ENCODE assay signal across 9 cellular contexts in the genomic region with DNA sequence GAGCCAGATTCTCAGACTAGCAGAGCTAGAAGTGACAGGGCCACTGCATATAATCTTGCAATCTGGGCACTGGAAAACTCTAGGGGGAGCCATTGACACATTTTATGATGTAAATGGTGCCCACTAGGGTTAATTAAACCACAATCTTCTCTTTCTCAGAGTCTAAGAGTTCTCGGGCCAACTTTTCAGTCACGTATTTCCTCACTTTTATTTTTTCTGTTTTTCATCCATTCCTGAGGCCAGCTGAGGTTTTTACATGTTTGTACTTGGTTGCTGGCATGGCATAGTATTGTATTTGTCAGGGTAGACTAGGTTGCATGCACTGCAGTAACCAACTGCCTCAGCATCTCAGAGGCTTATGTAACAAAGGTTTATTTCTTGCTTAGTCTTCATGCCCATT.
DNase-seq lines count a peak whose midpoint lies in the region; ATAC-seq and TF ChIP-seq lines count a peak whose summit lies in the region.
"Had no signal": no experiment of that assay in that cellular context is flagged by ENCODE, and none has a peak within 500 bp of the region (broad histone marks: within the 10 kb centered on the region; RNA-seq: fewer than 3 reads in every experiment).

No MANE protein-coding gene starts in this region.

- H2AFZ ChIP-seq in GM23338 = no peak overlapping the region

- H3K79me2 ChIP-seq in GM23338 (replicated peaks; ENCODE audit: insufficient read depth) = no peaks in the 10 kb centered on the region

- no peak overlapping the region for H3K27ac ChIP-seq in GM23338 (ENCODE audit: low read depth)

- no peaks in the 10 kb centered on the region for H3K9me2 ChIP-seq in GM23338 (ENCODE audit: insufficient read depth)

- ATAC-seq in GM23338 (peak; percentile 95), GM18502 (IDR thresholded peaks at IDR 0.05; ENCODE audit: poor library complexity, unreplicated experiment) (no peak)

- no peak overlapping the region for H3K27ac Mint-ChIP-seq in GM23338
- H3K27ac Mint-ChIP-seq in brain = no peak overlapping the region

- H3K4me3 Mint-ChIP-seq in GM23338 (no peak overlapping the region), brain (no peak overlapping the region)
- H3K4me3 Mint-ChIP-seq: central memory CD8-positive, alpha-beta T cell had no signal

- H3K4me1 Mint-ChIP-seq in GM23338 (peaks cover 2% of the 10 kb centered on the region), brain (peaks cover 34% of the 10 kb centered on the region)
- H3K4me1 Mint-ChIP-seq: central memory CD8-positive, alpha-beta T cell had no signal

- no peaks in the 10 kb centered on the region for H3K27me3 ChIP-seq in GM23338 (ENCODE audit: insufficient read depth)

- peaks cover 10% of the 10 kb centered on the region; the same call in 2 of the 3 replicates for H3K36me3 Mint-ChIP-seq in GM23338 (ENCODE audit: low read depth)
- H3K36me3 Mint-ChIP-seq in brain = no peaks in the 10 kb centered on the region

- no peaks in the 10 kb centered on the region for H3K4me1 ChIP-seq in GM23338 (ENCODE audit: insufficient read depth)

- DNase-seq in AG08396 (ENCODE audit: low spot score) (peak; percentile 4), GM23338 (ENCODE audit: low spot score) (peak; percentile 83), NCI-H446 treated with DMSO at 0.1 percent for 48 hours (lab: John Stamatoyannopoulos, UW) (peak; percentile 70), mucosa of gallbladder (ENCODE audit: low spot score) (peak; percentile 31), GOT3 (lab: John Stamatoyannopoulos, UW) (no peak)
- DNase-seq in stimulated activated CD4-positive, alpha-beta T cell treated with anti-CD3 and anti-CD28 coated beads, Interleukin-12 subunit alpha, Interleukin-12 subunit beta, amount 100 ng/mL, for 4 hours = no peak

- no peaks in the 10 kb centered on the region for H3F3A ChIP-seq in GM23338 (replicated peaks; ENCODE audit: low read depth)

- TF ChIP-seq CTCF in GM23338 (conservative IDR thresholded peaks at IDR 0.05; ENCODE audit: low read depth in 2 of 2) (peak; percentile 76 to 82), brain (conservative IDR thresholded peaks at IDR 0.05) (peak; percentile 43 to 70)

- peaks cover 5% of the 10 kb centered on the region; the same call in 1 of the 2 replicates for H3K36me3 ChIP-seq in GM23338 (ENCODE audit: insufficient read depth)

- no peak overlapping the region for H3K4me3 ChIP-seq in GM23338

- no peak overlapping the region for H3K4me2 ChIP-seq in GM23338

- H3K9me3 Mint-ChIP-seq in GM23338 (peaks cover 10% of the 10 kb centered on the region), brain (peaks cover 0 to 17% (median 7%) of the 10 kb centered on the region in 5 experiments)
- H3K9me3 Mint-ChIP-seq: central memory CD8-positive, alpha-beta T cell had no signal

- no peaks in the 10 kb centered on the region for H4K20me1 ChIP-seq in GM23338 (replicated peaks; ENCODE audit: insufficient read depth)

- peaks cover 5% of the 10 kb centered on the region for H3K27me3 Mint-ChIP-seq in GM23338 (ENCODE audit: insufficient read depth, low read depth, poor library complexity)
- peaks cover 15% of the 10 kb centered on the region for H3K27me3 Mint-ChIP-seq in brain

TF ChIP-seq in GM23338, 12 proteins besides CTCF, POLR2A, EP300 and RAD21:
- TF ChIP-seq POLR2AphosphoS5 (IDR thresholded peaks at IDR 0.05; ENCODE audit: low read depth) (no peak), STAT1 (IDR thresholded peaks at IDR 0.05; ENCODE audit: unreplicated experiment) (no peak), EZH2phosphoT487 (IDR thresholded peaks at IDR 0.05; ENCODE audit: unreplicated experiment) (no peak), ZNF114 (CRISPR knock-in tag; IDR thresholded peaks at IDR 0.05) (no peak), CREB1 (CRISPR knock-in tag; IDR thresholded peaks at IDR 0.05; ENCODE audit: low read depth) (no peak)
- TF ChIP-seq, protein P1, sequence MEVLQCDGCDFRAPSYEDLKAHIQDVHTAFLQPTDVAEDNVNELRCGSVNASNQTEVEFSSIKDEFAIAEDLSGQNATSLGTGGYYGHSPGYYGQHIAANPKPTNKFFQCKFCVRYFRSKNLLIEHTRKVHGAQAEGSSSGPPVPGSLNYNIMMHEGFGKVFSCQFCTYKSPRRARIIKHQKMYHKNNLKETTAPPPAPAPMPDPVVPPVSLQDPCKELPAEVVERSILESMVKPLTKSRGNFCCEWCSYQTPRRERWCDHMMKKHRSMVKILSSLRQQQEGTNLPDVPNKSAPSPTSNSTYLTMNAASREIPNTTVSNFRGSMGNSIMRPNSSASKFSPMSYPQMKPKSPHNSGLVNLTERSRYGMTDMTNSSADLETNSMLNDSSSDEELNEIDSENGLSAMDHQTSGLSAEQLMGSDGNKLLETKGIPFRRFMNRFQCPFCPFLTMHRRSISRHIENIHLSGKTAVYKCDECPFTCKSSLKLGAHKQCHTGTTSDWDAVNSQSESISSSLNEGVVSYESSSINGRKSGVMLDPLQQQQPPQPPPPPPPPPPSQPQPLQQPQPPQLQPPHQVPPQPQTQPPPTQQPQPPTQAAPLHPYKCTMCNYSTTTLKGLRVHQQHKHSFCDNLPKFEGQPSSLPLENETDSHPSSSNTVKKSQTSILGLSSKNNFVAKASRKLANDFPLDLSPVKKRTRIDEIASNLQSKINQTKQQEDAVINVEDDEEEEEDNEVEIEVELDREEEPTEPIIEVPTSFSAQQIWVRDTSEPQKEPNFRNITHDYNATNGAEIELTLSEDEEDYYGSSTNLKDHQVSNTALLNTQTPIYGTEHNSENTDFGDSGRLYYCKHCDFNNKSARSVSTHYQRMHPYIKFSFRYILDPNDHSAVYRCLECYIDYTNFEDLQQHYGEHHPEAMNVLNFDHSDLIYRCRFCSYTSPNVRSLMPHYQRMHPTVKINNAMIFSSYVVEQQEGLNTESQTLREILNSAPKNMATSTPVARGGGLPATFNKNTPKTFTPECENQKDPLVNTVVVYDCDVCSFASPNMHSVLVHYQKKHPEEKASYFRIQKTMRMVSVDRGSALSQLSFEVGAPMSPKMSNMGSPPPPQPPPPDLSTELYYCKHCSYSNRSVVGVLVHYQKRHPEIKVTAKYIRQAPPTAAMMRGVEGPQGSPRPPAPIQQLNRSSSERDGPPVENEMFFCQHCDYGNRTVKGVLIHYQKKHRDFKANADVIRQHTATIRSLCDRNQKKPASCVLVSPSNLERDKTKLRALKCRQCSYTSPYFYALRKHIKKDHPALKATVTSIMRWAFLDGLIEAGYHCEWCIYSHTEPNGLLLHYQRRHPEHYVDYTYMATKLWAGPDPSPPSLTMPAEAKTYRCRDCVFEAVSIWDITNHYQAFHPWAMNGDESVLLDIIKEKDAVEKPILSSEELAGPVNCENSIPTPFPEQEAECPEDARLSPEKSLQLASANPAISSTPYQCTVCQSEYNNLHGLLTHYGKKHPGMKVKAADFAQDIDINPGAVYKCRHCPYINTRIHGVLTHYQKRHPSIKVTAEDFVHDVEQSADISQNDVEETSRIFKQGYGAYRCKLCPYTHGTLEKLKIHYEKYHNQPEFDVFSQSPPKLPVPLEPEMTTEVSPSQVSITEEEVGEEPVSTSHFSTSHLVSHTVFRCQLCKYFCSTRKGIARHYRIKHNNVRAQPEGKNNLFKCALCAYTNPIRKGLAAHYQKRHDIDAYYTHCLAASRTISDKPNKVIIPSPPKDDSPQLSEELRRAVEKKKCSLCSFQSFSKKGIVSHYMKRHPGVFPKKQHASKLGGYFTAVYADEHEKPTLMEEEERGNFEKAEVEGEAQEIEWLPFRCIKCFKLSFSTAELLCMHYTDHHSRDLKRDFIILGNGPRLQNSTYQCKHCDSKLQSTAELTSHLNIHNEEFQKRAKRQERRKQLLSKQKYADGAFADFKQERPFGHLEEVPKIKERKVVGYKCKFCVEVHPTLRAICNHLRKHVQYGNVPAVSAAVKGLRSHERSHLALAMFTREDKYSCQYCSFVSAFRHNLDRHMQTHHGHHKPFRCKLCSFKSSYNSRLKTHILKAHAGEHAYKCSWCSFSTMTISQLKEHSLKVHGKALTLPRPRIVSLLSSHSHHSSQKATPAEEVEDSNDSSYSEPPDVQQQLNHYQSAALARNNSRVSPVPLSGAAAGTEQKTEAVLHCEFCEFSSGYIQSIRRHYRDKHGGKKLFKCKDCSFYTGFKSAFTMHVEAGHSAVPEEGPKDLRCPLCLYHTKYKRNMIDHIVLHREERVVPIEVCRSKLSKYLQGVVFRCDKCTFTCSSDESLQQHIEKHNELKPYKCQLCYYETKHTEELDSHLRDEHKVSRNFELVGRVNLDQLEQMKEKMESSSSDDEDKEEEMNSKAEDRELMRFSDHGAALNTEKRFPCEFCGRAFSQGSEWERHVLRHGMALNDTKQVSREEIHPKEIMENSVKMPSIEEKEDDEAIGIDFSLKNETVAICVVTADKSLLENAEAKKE (CRISPR knock-in tag; IDR thresholded peaks at IDR 0.05) = no peak

Comparison
In these comparisons a context has a peak if more than half of its experiments do, and no peak if none do; other contexts are left out.
1. DNase-seq: peak in AG08396 (single experiment), GM23338 (single experiment), NCI-H446 treated with DMSO at 0.1 percent for 48 hours (single experiment) and mucosa of gallbladder (single experiment); none in stimulated activated CD4-positive, alpha-beta T cell treated with anti-CD3 and anti-CD28 coated beads, Interleukin-12 subunit alpha, Interleukin-12 subunit beta, amount 100 ng/mL, for 4 hours (single experiment) and GOT3 (single experiment).